8 cellular contexts compared by ENCODE assay signal in genomic region chr2:96638144-96639121, GRCh38.
DNase-seq lines count a peak whose midpoint lies in the region; ATAC-seq lines count a peak whose summit lies in the region.

Gene KANSL3 (minus strand): TSS chr2:96638312. CDS start chr2:96637135, 1,177 bp downstream.

- ATAC-seq in GM19023 (IDR thresholded peaks at IDR 0.05; ENCODE audit: unreplicated experiment) = peak; percentile 66
- ATAC-seq in HG03280 (IDR thresholded peaks at IDR 0.05; ENCODE audit: unreplicated experiment) = peak; percentile 83
- ATAC-seq in activated CD4-positive, CD25-positive, alpha-beta regulatory T cell treated with anti-CD3 and anti-CD28 coated beads, Interleukin-2, amount 50 U/mL, for 24 hours = peak; percentile 66 to 70

- DNase-seq in AG08395 (ENCODE audit: low spot score) (peak; percentile 95), NCI-H446 treated with DMSO at 0.1 percent for 48 hours (lab: John Stamatoyannopoulos, UW) (peak; percentile 72), cerebellar cortex (ENCODE audit: low spot score) (peak; percentile 89), islet precursor cell (peak; percentile 95)
- DNase-seq in stimulated activated CD4-positive, alpha-beta T cell treated with anti-CD3 and anti-CD28 coated beads, Interleukin-12 subunit alpha, Interleukin-12 subunit beta, amount 100 ng/mL, for 48 hours (ENCODE audit: low read depth in 2 of 3, low spot score in 1 of 3) = peak; percentile 83 to 91 (median 85)

Comparison
In these comparisons a context has a peak if more than half of its experiments do, and no peak if none do; other contexts are left out.
1. Peak in every context shown above with its lines: DNase-seq and ATAC-seq.